Comparison of ENCODE assay signal across 12 cellular contexts in genomic region chr6:4957521-4958231, GRCh38. TPM values are rescaled to one million over a fixed set of nuclear protein-coding genes. Genes with fewer than 3 reads are reported as not detected.
DNase-seq lines count a peak whose midpoint lies in the region; ATAC-seq, FAIRE-seq and TF ChIP-seq lines count a peak whose summit lies in the region.
"Had no signal": no experiment of that assay in that cellular context is flagged by ENCODE, and none has a peak within 500 bp of the region (broad histone marks: within the 10 kb centered on the region; RNA-seq: fewer than 3 reads in every experiment).

No MANE protein-coding gene starts in this region.

- CTCF ChIA-PET in AG04450 (lab: Charles Lee): no interaction called here
- CTCF ChIA-PET in activated naive CD4-positive, alpha-beta T cell treated with anti-CD3 and anti-CD28 coated beads for 36 hours (lab: Charles Lee): no interaction called here

- no peak for ATAC-seq in HG02610 (IDR thresholded peaks at IDR 0.05; ENCODE audit: unreplicated experiment)
- no peak for ATAC-seq in HG02571 (IDR thresholded peaks at IDR 0.05; ENCODE audit: unreplicated experiment)

- 0 out of 2 replicates have a peak, but pooled peaks have one; percentile 27 for TF ChIP-seq CTCF in AG04450 (IDR thresholded peaks at IDR 0.05; ENCODE audit: low read depth, low read length)
- peak; percentile 60 for TF ChIP-seq CTCF in HFFc6 (IDR thresholded peaks at IDR 0.05)
- TF ChIP-seq CTCF in bronchial epithelial cell (IDR thresholded peaks at IDR 0.05; ENCODE audit: insufficient read depth, low read length, severe bottlenecking): peak; percentile 35

- no peak overlapping the region for H3K4me3 Mint-ChIP-seq in HFFc6
- no peak overlapping the region for H3K4me3 Mint-ChIP-seq in activated naive CD4-positive, alpha-beta T cell treated with anti-CD3 and anti-CD28 coated beads for 36 hours
- H3K4me3 Mint-ChIP-seq: activated CD4-positive, alpha-beta memory T cell treated with anti-CD3 and anti-CD28 coated beads, Interleukin-2, amount 10 ng/mL, durations not matched to agents 7 days and 5 days; CD8-positive, alpha-beta memory T cell; IgD-negative memory B cell had no signal

- FAIRE-seq in bronchial epithelial cell (lab: Jason Lieb, UNC): no peak

- intact Hi-C loops in activated naive CD4-positive, alpha-beta T cell treated with anti-CD3 and anti-CD28 coated beads for 36 hours (cut with micrococcal nuclease): no loop called here

- H3K27me3 ChIP-seq in AG04450 (ENCODE audit: control insufficient read depth, insufficient read depth, low read length): no peaks in the 10 kb centered on the region
- H3K27me3 ChIP-seq in bronchial epithelial cell (ENCODE audit: control insufficient read depth, insufficient read depth, low read length): no peaks in the 10 kb centered on the region

- no peaks in the 10 kb centered on the region for H3K9me3 ChIP-seq in AG04450 (ENCODE audit: control insufficient read depth, insufficient read depth, low read length)

- peaks cover 19% of the 10 kb centered on the region for H3K4me1 Mint-ChIP-seq in HFFc6 (ENCODE audit: low read depth)
- no peaks in the 10 kb centered on the region for H3K4me1 Mint-ChIP-seq in activated naive CD4-positive, alpha-beta T cell treated with anti-CD3 and anti-CD28 coated beads for 36 hours (ENCODE audit: low read depth)
- H3K4me1 Mint-ChIP-seq: activated CD4-positive, alpha-beta memory T cell treated with anti-CD3 and anti-CD28 coated beads, Interleukin-2, amount 10 ng/mL, durations not matched to agents 7 days and 5 days; CD8-positive, alpha-beta memory T cell; IgD-negative memory B cell had no signal

- no peak overlapping the region for H3K27ac Mint-ChIP-seq in HFFc6
- no peak overlapping the region for H3K27ac Mint-ChIP-seq in activated naive CD4-positive, alpha-beta T cell treated with anti-CD3 and anti-CD28 coated beads for 36 hours
- H3K27ac Mint-ChIP-seq: activated CD4-positive, alpha-beta memory T cell treated with anti-CD3 and anti-CD28 coated beads, Interleukin-2, amount 10 ng/mL, durations not matched to agents 7 days and 5 days had no signal

- H3K36me3 ChIP-seq in bronchial epithelial cell (ENCODE audit: control insufficient read depth, insufficient read depth, low read length): peaks cover 3% of the 10 kb centered on the region

- no peak for DNase-seq in AG04450 (ENCODE audit: low read depth, low spot score)
- no peak for DNase-seq in HFFc6
- DNase-seq in bronchial epithelial cell (ENCODE audit: low read depth): no peak
- DNase-seq in iPS-NIHi11 (ENCODE audit: low spot score): peak; percentile 43
- DNase-seq in activated naive CD4-positive, alpha-beta T cell treated with anti-CD3 and anti-CD28 coated beads for 36 hours: no peak
- no peak for DNase-seq in hippocampal formation (lab: John Stamatoyannopoulos, UW)
- DNase-seq: activated CD4-positive, alpha-beta memory T cell treated with anti-CD3 and anti-CD28 coated beads, Interleukin-2, amount 10 ng/mL, durations not matched to agents 7 days and 5 days; CD8-positive, alpha-beta memory T cell; nucleus accumbens had no signal

- H3K27ac ChIP-seq in AG04450 (ENCODE audit: low read depth, low read length): no peak overlapping the region

- no peaks in the 10 kb centered on the region for H3K9me3 Mint-ChIP-seq in HFFc6
- H3K9me3 Mint-ChIP-seq in activated naive CD4-positive, alpha-beta T cell treated with anti-CD3 and anti-CD28 coated beads for 36 hours: peaks cover 13% of the 10 kb centered on the region
- H3K9me3 Mint-ChIP-seq: activated CD4-positive, alpha-beta memory T cell treated with anti-CD3 and anti-CD28 coated beads, Interleukin-2, amount 10 ng/mL, durations not matched to agents 7 days and 5 days; IgD-negative memory B cell had no signal

- H3K27me3 Mint-ChIP-seq in HFFc6 (ENCODE audit: insufficient read depth): peaks cover 1% of the 10 kb centered on the region
- H3K27me3 Mint-ChIP-seq in activated naive CD4-positive, alpha-beta T cell treated with anti-CD3 and anti-CD28 coated beads for 36 hours (ENCODE audit: low read depth): no peaks in the 10 kb centered on the region
- H3K27me3 Mint-ChIP-seq: CD8-positive, alpha-beta memory T cell; IgD-negative memory B cell had no signal

- no peak overlapping the region for H3K4me3 ChIP-seq in AG04450 (ENCODE audit: low read depth, low read length)
- no peak overlapping the region for H3K4me3 ChIP-seq in bronchial epithelial cell (ENCODE audit: low read depth, low read length)

- peaks cover 7% of the 10 kb centered on the region; the same call in 1 of the 2 replicates for H3K36me3 Mint-ChIP-seq in HFFc6 (ENCODE audit: low read depth)
- peaks cover 14% of the 10 kb centered on the region for H3K36me3 Mint-ChIP-seq in activated naive CD4-positive, alpha-beta T cell treated with anti-CD3 and anti-CD28 coated beads for 36 hours (ENCODE audit: low read depth)

- POLR2A ChIA-PET in AG04450 (lab: Yijun Ruan, JAX): no interaction called here

RNA-seq across cellular contexts. Expression of gene RPP40, which starts 46.2 kb away (rescaled TPM):
- 7.6 and 8.2 TPM in 2 replicates for polyA plus RNA-seq in AG04450 (2011; rRNA removed)
- 2.3 and 3.8 TPM in 2 replicates for polyA minus RNA-seq in AG04450 (2011; rRNA and poly(A)+ RNA removed)
- 10 to 100 TPM; 11.2 to 18.2 (median 16.8) TPM for total RNA-seq in HFFc6 (2021; fragmentation: NEBNext Ultra II Directional; extraction: Animal tissue kit (Norgen Biotek cat#: 25700))
- 7.7 and 10.3 TPM in 2 replicates for total RNA-seq in bronchial epithelial cell
- total RNA-seq in activated naive CD4-positive, alpha-beta T cell treated with anti-CD3 and anti-CD28 coated beads for 36 hours: 1 to 10 TPM; 8.2 to 9.8 TPM
